In genomic region chr11:118606844-118607228, GRCh38 we compare ENCODE assay signal across 10 cellular contexts. TPM values are rescaled to one million over a fixed set of nuclear protein-coding genes. Genes with fewer than 3 reads are reported as not detected.
A peak's percentile ranks its signal among the peaks of the same experiment; 100 is the strongest.
DNase-seq lines count a peak whose midpoint lies in the region; ATAC-seq and TF ChIP-seq lines count a peak whose summit lies in the region.
"Had no signal": no experiment of that assay in that cellular context is flagged by ENCODE, and none has a peak within 500 bp of the region (broad histone marks: within the 10 kb centered on the region; RNA-seq: fewer than 3 reads in every experiment).

No MANE protein-coding gene starts in this region.

- H3K9me3 ChIP-seq in HEK293 (ENCODE audit: control insufficient read depth, insufficient read depth, low read depth, low read length): no peaks in the 10 kb centered on the region
- no peaks in the 10 kb centered on the region for H3K9me3 ChIP-seq in adipocyte (ENCODE audit: control insufficient read depth, low read length)
- no peaks in the 10 kb centered on the region for H3K9me3 ChIP-seq in smooth muscle cell (replicated peaks; ENCODE audit: low read depth)
- no peaks in the 10 kb centered on the region for H3K9me3 ChIP-seq in MM.1S (replicated peaks; ENCODE audit: insufficient read depth, low read length)

- no peaks in the 10 kb centered on the region for H3K9me2 ChIP-seq in MM.1S (replicated peaks; ENCODE audit: insufficient read depth, low read length)

- H3K36me3 ChIP-seq in HEK293 (ENCODE audit: control insufficient read depth in 2 of 2, insufficient read depth in 1 of 2, low read length in 2 of 2) (peaks cover 3 to 7% of the 10 kb centered on the region in 2 experiments; a peak in 1 of 3 replicates), adipocyte (ENCODE audit: control insufficient read depth, insufficient read depth, low read length, severe bottlenecking) (peaks cover 3% of the 10 kb centered on the region), smooth muscle cell (ENCODE audit: low read depth) (no peaks in the 10 kb centered on the region), MM.1S (replicated peaks; ENCODE audit: insufficient read depth, low read length) (no peaks in the 10 kb centered on the region)

- H3K9ac ChIP-seq in adipocyte (ENCODE audit: low read length) (peak overlapping the region; percentile 73), smooth muscle cell (ENCODE audit: low read depth) (no peak overlapping the region), MM.1S (ENCODE audit: low read length) (no peak overlapping the region)

- H4K20me1 ChIP-seq in smooth muscle cell (ENCODE audit: low read depth) (peaks cover 21% of the 10 kb centered on the region), MM.1S (ENCODE audit: insufficient read depth, low read length) (no peaks in the 10 kb centered on the region)

- CTCF ChIA-PET in HEK293 (lab: Yijun Ruan, JAX): interaction anchor here (0.7 to 6.2 kb wide), 11 partner anchors 9 to 584 kb away, joined by 3 to 41 read pairs (median 5); no protein-coding TSS in a partner anchor

- H2AFZ ChIP-seq in smooth muscle cell (ENCODE audit: low read depth) (no peak overlapping the region), MM.1S (ENCODE audit: low read length) (no peak overlapping the region)

- H3F3A ChIP-seq in smooth muscle cell (ENCODE audit: low read depth): peaks cover 43% of the 10 kb centered on the region
- H3F3A ChIP-seq in MM.1S (ENCODE audit: insufficient read depth, low read length): no peaks in the 10 kb centered on the region

- no peak for TF ChIP-seq CTCF in HEK293 (tag by site-specific recombination; IDR thresholded peaks at IDR 0.05)
- no peak for TF ChIP-seq CTCF in smooth muscle cell (IDR thresholded peaks at IDR 0.05; ENCODE audit: borderline replicate concordance, insufficient read depth, poor library complexity, severe bottlenecking)
- no peak for TF ChIP-seq CTCF in MM.1S (IDR thresholded peaks at IDR 0.05; ENCODE audit: low read length)

- no peak for ATAC-seq in HG03175 (IDR thresholded peaks at IDR 0.05; ENCODE audit: unreplicated experiment)

- peaks cover 27% of the 10 kb centered on the region for H3K79me2 ChIP-seq in smooth muscle cell (ENCODE audit: low read depth)
- no peaks in the 10 kb centered on the region for H3K79me2 ChIP-seq in MM.1S (ENCODE audit: low read length)

- POLR2A ChIA-PET in HEK293 (lab: Yijun Ruan, JAX): interaction anchor here (0.6 to 8.0 kb wide), 7 partner anchors 14 to 430 kb away, joined by 3 to 72 read pairs (median 6); partner anchors contain the start of gene DDX6

- no peaks in the 10 kb centered on the region for H3K4me1 ChIP-seq in HEK293 (ENCODE audit: control insufficient read depth, insufficient read depth, low read length)
- H3K4me1 ChIP-seq in adipocyte (ENCODE audit: control insufficient read depth, insufficient read depth, low read length): peaks cover 79% of the 10 kb centered on the region
- peaks cover 37% of the 10 kb centered on the region for H3K4me1 ChIP-seq in smooth muscle cell (ENCODE audit: low read depth)
- peaks cover 11% of the 10 kb centered on the region; the same call in 1 of the 2 replicates for H3K4me1 ChIP-seq in MM.1S (ENCODE audit: low read length)

- DNase-seq in adipocyte (ENCODE audit: low read depth) (peak; percentile 9), smooth muscle cell (lab: John Stamatoyannopoulos, UW; ENCODE audit: unreplicated experiment) (no peak), SHP77 (lab: John Stamatoyannopoulos, UW) (no peak), MM.1S (no peak)
- DNase-seq in stimulated activated CD4-positive, alpha-beta T cell treated with anti-CD3 and anti-CD28 coated beads, Interleukin-4, amount 100 ng/mL, for 24 hours: no peak
- DNase-seq: activated gamma-delta T cell treated with Interleukin-2 at 50 U/mL for 16 hours, DMS79 had no signal

- 60% methylated on average over 7 of the region's 7 CpGs for WGBS in smooth muscle cell (ENCODE audit: low lambda C conversion rate)

- H3K27me3 ChIP-seq in adipocyte (replicated peaks; ENCODE audit: control insufficient read depth, insufficient read depth, low read length) (no peaks in the 10 kb centered on the region), layer of hippocampus (ENCODE audit: control insufficient read depth, insufficient read depth, low read length) (no peaks in the 10 kb centered on the region), smooth muscle cell (ENCODE audit: low read depth) (peaks cover 3% of the 10 kb centered on the region), MM.1S (replicated peaks; ENCODE audit: insufficient read depth, low read length) (peaks cover 46% of the 10 kb centered on the region)

- H3K27ac ChIP-seq in HEK293 (ENCODE audit: extremely low read depth, low read depth, low read length): no peak overlapping the region
- peak overlapping the region; percentile 87 for H3K27ac ChIP-seq in layer of hippocampus (ENCODE audit: low read depth, low read length)
- H3K27ac ChIP-seq in smooth muscle cell (ENCODE audit: low read depth): peak overlapping the region; percentile 70
- H3K27ac ChIP-seq in MM.1S (ENCODE audit: low read length): no peak overlapping the region

- H3K4me3 ChIP-seq in HEK293 (ENCODE audit: low read depth, low read length) (no peak overlapping the region), adipocyte (ENCODE audit: low read length) (peak overlapping the region; percentile 30), smooth muscle cell (no peak overlapping the region), MM.1S (ENCODE audit: low read length) (no peak overlapping the region)

- H3K4me2 ChIP-seq in smooth muscle cell (peak overlapping the region; percentile 56), MM.1S (ENCODE audit: low read depth, low read length) (no peak overlapping the region)

TF ChIP-seq in HEK293, 187 proteins besides CTCF, POLR2A, EP300 and RAD21:
- TF ChIP-seq ZNF518A (tag by site-specific recombination; conservative IDR thresholded peaks at IDR 0.05; ENCODE audit: low read depth) (no peak), ZBTB17 (tag by site-specific recombination; IDR thresholded peaks at IDR 0.05) (peak; percentile 36; the same call in 1 of the 2 replicates)

RNA-seq across cellular contexts. Expression of gene PHLDB1, which starts 0.6 kb away (rescaled TPM):
- total RNA-seq in smooth muscle cell: 89.0 and 112 TPM in 2 replicates
- polyA plus RNA-seq in smooth muscle cell: 86.0 and 103 TPM in 2 replicates

RNA-seq across cellular contexts. Expression of gene ARCN1, which starts 34.6 kb away (rescaled TPM):
- total RNA-seq in smooth muscle cell: 314 and 331 TPM in 2 replicates
- 228 and 285 TPM in 2 replicates for polyA plus RNA-seq in smooth muscle cell

RNA-seq across cellular contexts. Expression of gene IFT46, which starts 41.1 kb away (rescaled TPM):
- 31.6 and 52.3 TPM in 2 replicates for total RNA-seq in smooth muscle cell
- 11.9 and 12.8 TPM in 2 replicates for polyA plus RNA-seq in smooth muscle cell

Comparison
In these comparisons a context has a peak if more than half of its experiments do, and no peak if none do; other contexts are left out.
1. H3K27ac ChIP-seq: peak in layer of hippocampus (single experiment) and smooth muscle cell (single experiment); none in HEK293 (single experiment) and MM.1S (single experiment).